8 cellular contexts compared by ENCODE assay signal in the genomic region with DNA sequence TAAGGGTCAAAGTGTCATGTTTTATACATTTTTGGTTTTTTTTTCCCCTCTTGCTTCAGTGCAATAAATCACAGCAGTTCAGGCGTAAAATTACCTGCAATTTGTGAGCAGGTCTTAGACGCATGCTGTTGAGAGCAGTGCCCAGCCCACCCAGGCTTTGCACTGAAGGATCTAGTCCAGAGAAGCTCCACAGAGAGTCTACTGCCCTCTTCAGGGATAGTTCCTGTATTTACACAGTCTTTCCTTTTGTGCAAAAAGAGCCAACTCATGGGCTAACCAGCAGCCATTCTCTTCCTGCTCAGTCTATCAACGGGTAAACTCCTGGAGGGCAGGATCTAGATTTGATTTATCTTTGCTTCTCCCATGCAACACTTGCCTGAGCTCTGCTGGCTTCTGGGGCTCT.
DNase-seq lines count a peak whose midpoint lies in the region; ATAC-seq lines count a peak whose summit lies in the region.

No MANE protein-coding gene starts in this region.

- DNase-seq in DMS53 (lab: John Stamatoyannopoulos, UW) (peak; percentile 57), HT-29 (ENCODE audit: low spot score) (peak; percentile 20), UCSD-AML1 (lab: John Stamatoyannopoulos, UW; ENCODE audit: unreplicated experiment) (peak; percentile 8), left colon (peak in 1 of 2 donors; percentile 19), COLO668 (lab: John Stamatoyannopoulos, UW; ENCODE audit: unreplicated experiment) (no peak)
- no peak for DNase-seq in stimulated activated CD4-positive, alpha-beta T cell treated with anti-CD3 and anti-CD28 coated beads, Interleukin-4, amount 100 ng/mL, for 4 hours
- no peak for DNase-seq in effector CD4-positive, alpha-beta T cell

- intact Hi-C loops in left colon (cut with DNase I, micrococcal nuclease): no loop called here

- peak; percentile 56 for ATAC-seq in left colon
- ATAC-seq in GM21526 (IDR thresholded peaks at IDR 0.05; ENCODE audit: low FRiP score, unreplicated experiment): no peak

Comparison
In these comparisons a context has a peak if more than half of its experiments do, and no peak if none do; other contexts are left out.
1. DNase-seq: peak in DMS53 (single experiment), HT-29 (single experiment) and UCSD-AML1 (single experiment); none in stimulated activated CD4-positive, alpha-beta T cell treated with anti-CD3 and anti-CD28 coated beads, Interleukin-4, amount 100 ng/mL, for 4 hours (0 of 2), effector CD4-positive, alpha-beta T cell (single experiment) and COLO668 (single experiment).